Comparison of ENCODE assay signal across 15 cellular contexts in the genomic region with DNA sequence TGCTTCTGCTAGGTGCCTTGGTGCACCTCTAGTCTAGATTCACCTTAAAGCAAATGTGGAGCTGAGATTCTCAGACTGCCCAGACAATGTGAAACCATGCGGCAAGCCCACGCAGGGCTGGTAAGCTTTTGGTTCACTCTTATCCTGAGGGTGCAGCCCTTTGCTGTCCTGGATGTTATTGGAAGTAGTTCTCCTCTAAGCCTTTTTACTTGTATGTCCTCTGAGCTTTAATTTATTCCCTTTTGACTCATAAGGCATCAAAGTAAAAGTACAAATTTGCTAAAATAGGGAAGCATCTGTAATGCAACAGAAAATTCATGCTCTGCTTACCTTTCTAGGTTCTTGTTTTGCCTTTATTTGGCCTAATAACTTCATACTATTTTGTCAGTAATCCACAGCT.
DNase-seq lines count a peak whose midpoint lies in the region; ATAC-seq, FAIRE-seq and TF ChIP-seq lines count a peak whose summit lies in the region.
"Had no signal": no experiment of that assay in that cellular context is flagged by ENCODE, and none has a peak within 500 bp of the region (broad histone marks: within the 10 kb centered on the region; RNA-seq: fewer than 3 reads in every experiment).

No MANE protein-coding gene starts in this region.

- H3K9me3 Mint-ChIP-seq in HFFc6: peaks cover 15% of the 10 kb centered on the region
- H3K9me3 Mint-ChIP-seq in activated CD4-positive, alpha-beta memory T cell treated with anti-CD3 and anti-CD28 coated beads for 36 hours: no peaks in the 10 kb centered on the region

- peak overlapping the region; percentile 88 for H3K4me2 ChIP-seq in OCI-LY3 (ENCODE audit: low read length)

- no peak overlapping the region for H2AFZ ChIP-seq in OCI-LY3 (ENCODE audit: low read depth, low read length)

- POLR2A ChIA-PET in activated CD4-positive, alpha-beta memory T cell treated with anti-CD3 and anti-CD28 coated beads for 36 hours (lab: Charles Lee): no interaction called here

- no peaks in the 10 kb centered on the region for H3K36me3 Mint-ChIP-seq in HFFc6 (ENCODE audit: low read depth)
- no peaks in the 10 kb centered on the region for H3K36me3 Mint-ChIP-seq in activated CD4-positive, alpha-beta memory T cell treated with anti-CD3 and anti-CD28 coated beads for 36 hours

- H3K4me3 Mint-ChIP-seq in HFFc6: no peak overlapping the region
- no peak overlapping the region for H3K4me3 Mint-ChIP-seq in activated CD4-positive, alpha-beta memory T cell treated with anti-CD3 and anti-CD28 coated beads for 36 hours

- no peaks in the 10 kb centered on the region for H3K79me2 ChIP-seq in OCI-LY3 (ENCODE audit: low read length)

- no peaks in the 10 kb centered on the region for H3K36me3 ChIP-seq in OCI-LY3 (replicated peaks; ENCODE audit: low read depth, low read length)
- H3K36me3 ChIP-seq: ascending aorta; BLaER1 treated with 17β-estradiol and CSF1 and Interleukin-3, amounts not matched to agents 10 nM and 100 nM had no signal

- no peak for TF ChIP-seq CTCF in OCI-LY3 (IDR thresholded peaks at IDR 0.05; ENCODE audit: low read depth, low read length)
- TF ChIP-seq CTCF in HFFc6 (IDR thresholded peaks at IDR 0.05): no peak

- H3K4me1 ChIP-seq in OCI-LY3 (ENCODE audit: low read length): peaks cover 49% of the 10 kb centered on the region
- H3K4me1 ChIP-seq: ascending aorta had no signal

- H3K27ac ChIP-seq in OCI-LY3 (ENCODE audit: low read length): peak overlapping the region; percentile 98
- H3K27ac ChIP-seq: ascending aorta had no signal

- TF ChIP-seq POLR2A in GM12892 (IDR thresholded peaks at IDR 0.05; ENCODE audit: low read depth, low read length): no peak

- DNase-seq in GM12892 (ENCODE audit: insufficient read length) (no peak), HFFc6 (no peak), NCI-H2107 (lab: John Stamatoyannopoulos, UW) (no peak), hippocampal formation (lab: John Stamatoyannopoulos, UW) (no peak)
- DNase-seq in activated CD4-positive, alpha-beta memory T cell treated with anti-CD3 and anti-CD28 coated beads for 36 hours: no peak
- DNase-seq: activated CD4-positive, alpha-beta T cell treated with anti-CD3 and anti-CD28 coated beads, Interleukin-2, amount 50 U/mL, for 1 hour; mucosa of descending colon; NCI-H1105; stimulated activated CD4-positive, alpha-beta T cell treated with anti-CD3 and anti-CD28 coated beads, Interleukin-12 subunit alpha, Interleukin-12 subunit beta, amount 100 ng/mL, for 4 hours had no signal

- peak; percentile 87 for FAIRE-seq in GM12892 (lab: Jason Lieb, UNC)

- CTCF ChIA-PET in activated CD4-positive, alpha-beta memory T cell treated with anti-CD3 and anti-CD28 coated beads for 36 hours (lab: Charles Lee): no interaction called here

- no peak overlapping the region for H3K27ac Mint-ChIP-seq in HFFc6
- H3K27ac Mint-ChIP-seq in activated CD4-positive, alpha-beta memory T cell treated with anti-CD3 and anti-CD28 coated beads for 36 hours: no peak overlapping the region

- H3K27me3 Mint-ChIP-seq in HFFc6 (ENCODE audit: insufficient read depth): peaks cover 1% of the 10 kb centered on the region
- no peaks in the 10 kb centered on the region for H3K27me3 Mint-ChIP-seq in activated CD4-positive, alpha-beta memory T cell treated with anti-CD3 and anti-CD28 coated beads for 36 hours

- intact Hi-C loops in activated CD4-positive, alpha-beta memory T cell treated with anti-CD3 and anti-CD28 coated beads for 36 hours (cut with micrococcal nuclease): no loop called here

- peak overlapping the region; percentile 64 for H3K4me3 ChIP-seq in OCI-LY3 (ENCODE audit: low read length)
- H3K4me3 ChIP-seq: ascending aorta; BLaER1 treated with 17β-estradiol and CSF1 and Interleukin-3, amounts not matched to agents 10 nM and 100 nM; mucosa of descending colon had no signal

- H3K27me3 ChIP-seq in OCI-LY3 (ENCODE audit: low read depth, low read length): no peaks in the 10 kb centered on the region
- H3K27me3 ChIP-seq: ascending aorta; BLaER1 treated with 17β-estradiol and CSF1 and Interleukin-3, amounts not matched to agents 10 nM and 100 nM had no signal

- no peaks in the 10 kb centered on the region for H3K9me3 ChIP-seq in OCI-LY3 (ENCODE audit: insufficient read depth, low read length)
- H3K9me3 ChIP-seq: BLaER1 treated with 17β-estradiol and CSF1 and Interleukin-3, amounts not matched to agents 10 nM and 100 nM; mucosa of descending colon had no signal

- ATAC-seq in GM21360 (IDR thresholded peaks at IDR 0.05; ENCODE audit: unreplicated experiment): peak; percentile 85
- ATAC-seq in HG03039 (IDR thresholded peaks at IDR 0.05; ENCODE audit: unreplicated experiment): peak; percentile 88
- ATAC-seq: mucosa of descending colon, Panc1 had no signal

- peak overlapping the region; percentile 67; the same call in 1 of the 2 replicates for H3K9ac ChIP-seq in OCI-LY3 (ENCODE audit: low read length)

- H3K4me1 Mint-ChIP-seq in HFFc6 (ENCODE audit: low read depth): peaks cover 6% of the 10 kb centered on the region; the same call in 1 of the 2 replicates
- H3K4me1 Mint-ChIP-seq in activated CD4-positive, alpha-beta memory T cell treated with anti-CD3 and anti-CD28 coated beads for 36 hours (ENCODE audit: low read depth): no peaks in the 10 kb centered on the region

- H4K20me1 ChIP-seq in OCI-LY3 (ENCODE audit: insufficient read depth, low read length): no peaks in the 10 kb centered on the region
- H4K20me1 ChIP-seq: BLaER1 treated with 17β-estradiol and CSF1 and Interleukin-3, amounts not matched to agents 10 nM and 100 nM had no signal
